25 cellular contexts compared by ENCODE assay signal in the genomic region with DNA sequence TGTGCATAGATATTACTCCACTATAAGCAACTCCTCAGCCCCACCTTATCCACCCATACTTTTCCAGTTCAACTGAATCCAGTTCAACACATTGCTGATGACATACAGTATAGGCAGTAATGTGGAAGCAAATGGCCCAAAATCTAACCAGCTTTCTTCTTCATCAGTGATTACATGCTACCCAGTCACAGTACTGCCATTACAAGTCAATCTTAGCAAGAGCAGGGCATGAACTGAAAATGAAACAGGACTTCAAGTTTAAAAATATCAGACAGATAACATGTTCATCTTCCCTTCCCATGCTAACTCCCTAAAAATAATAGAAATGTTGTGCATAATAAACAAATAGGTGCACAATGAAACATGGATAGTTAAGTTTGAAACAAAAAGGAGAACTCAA.
"Had no signal": no experiment of that assay in that cellular context is flagged by ENCODE, and none has a peak within 500 bp of the region (broad histone marks: within the 10 kb centered on the region; RNA-seq: fewer than 3 reads in every experiment).

No MANE protein-coding gene starts in this region.

- H3K36me3 ChIP-seq: colonic mucosa, gastroesophageal sphincter, left ventricle myocardium inferior, right lobe of liver, transverse colon had no signal

- H3K4me3 ChIP-seq: body of pancreas, colonic mucosa, dorsolateral prefrontal cortex, gastroesophageal sphincter, hepatocyte, left ventricle myocardium inferior, lung, mucosa of descending colon, right lobe of liver, testis, transverse colon had no signal

- DNase-seq: activated CD4-positive, alpha-beta T cell treated with anti-CD3 and anti-CD28 coated beads for 4 hours; activated CD4-positive, alpha-beta T cell treated with anti-CD3 and anti-CD28 coated beads, Interleukin-2, amount 50 U/mL, for 4 hours; activated naive CD4-positive, alpha-beta T cell; activated T-cell treated with anti-CD3 and anti-CD28 coated beads for 4 hours; activated T-cell treated with anti-CD3 and anti-CD28 coated beads, Interleukin-2, amount 50 U/mL, for 72 hours; aorta; body of pancreas; cerebellar nuclear complex; colonic mucosa; dorsolateral prefrontal cortex; effector memory CD4-positive, alpha-beta T cell; erythroblast; islet precursor cell; left ventricle myocardium inferior; mesendoderm; mucosa of descending colon; right lobe of liver; stimulated activated CD4-positive, alpha-beta T cell treated with anti-CD3 and anti-CD28 coated beads, Interleukin-2, amount 100 ng/mL, for 48 hours; stimulated activated naive CD8-positive, alpha-beta T cell treated with anti-CD3 and anti-CD28 coated beads, Interleukin-15, Interleukin-2, amounts not matched to agents 100 U/mL and 50 U/mL, for 24 hours; testis; transverse colon had no signal

- ATAC-seq: activated T-cell treated with anti-CD3 and anti-CD28 coated beads, Interleukin-2, amount 50 U/mL, for 72 hours; body of pancreas; gastroesophageal sphincter; mucosa of descending colon; right lobe of liver; stimulated activated naive CD8-positive, alpha-beta T cell treated with anti-CD3 and anti-CD28 coated beads, Interleukin-15, Interleukin-2, amounts not matched to agents 100 U/mL and 50 U/mL, for 24 hours had no signal

- H3K9me3 ChIP-seq: body of pancreas, colonic mucosa, gastroesophageal sphincter, mucosa of descending colon, right lobe of liver, testis, transverse colon had no signal

- H2AFZ ChIP-seq: hepatocyte had no signal

- H3K4me1 ChIP-seq: body of pancreas, colonic mucosa, gastroesophageal sphincter, right lobe of liver, testis, transverse colon had no signal

- H3K27ac ChIP-seq: body of pancreas, colonic mucosa, dorsolateral prefrontal cortex, gastroesophageal sphincter, hepatocyte, left ventricle myocardium inferior, right lobe of liver, testis, transverse colon, VCaP had no signal

- H3K27me3 ChIP-seq: body of pancreas, colonic mucosa, dorsolateral prefrontal cortex, gastroesophageal sphincter, hepatocyte, right lobe of liver, testis, transverse colon had no signal

- H3K4me2 ChIP-seq: hepatocyte had no signal
